1 cellular context compared by ENCODE assay signal in the genomic region with DNA sequence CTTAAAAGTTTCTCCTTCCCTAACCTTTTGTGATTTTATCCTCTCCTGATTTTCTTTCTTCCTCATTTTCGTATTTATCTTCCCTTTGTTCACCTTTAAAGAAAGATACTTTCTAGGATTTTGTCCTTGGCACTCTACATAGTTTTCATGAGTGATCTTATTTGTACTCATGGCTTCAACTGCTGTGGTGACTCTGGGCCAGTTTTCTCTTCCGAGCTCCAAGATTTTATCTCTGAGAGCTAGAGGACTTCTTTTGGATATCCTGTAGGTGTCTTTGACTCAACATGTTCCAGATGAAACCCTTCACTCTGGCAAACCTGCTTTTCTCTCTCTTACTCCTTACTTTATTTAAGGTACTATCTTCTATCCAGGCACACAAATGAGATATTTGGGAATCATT.
TF ChIP-seq lines count a peak whose summit lies in the region.

No MANE protein-coding gene starts in this region.

TF ChIP-seq in GM23338, 12 proteins besides CTCF, POLR2A, EP300 and RAD21 (continued from another document):
- TF ChIP-seq POLR2AphosphoS5 (IDR thresholded peaks at IDR 0.05; ENCODE audit: low read depth) (no peak), CREB1 (CRISPR knock-in tag; IDR thresholded peaks at IDR 0.05; ENCODE audit: low read depth) (no peak), EZH2 (IDR thresholded peaks at IDR 0.05; ENCODE audit: low read depth, unreplicated experiment) (no peak), ZNF331 (CRISPR knock-in tag; IDR thresholded peaks at IDR 0.05; ENCODE audit: low read depth) (no peak), NANOG (IDR thresholded peaks at IDR 0.05; ENCODE audit: borderline replicate concordance) (no peak), STAT1 (IDR thresholded peaks at IDR 0.05; ENCODE audit: unreplicated experiment) (no peak)
- TF ChIP-seq, protein P1, sequence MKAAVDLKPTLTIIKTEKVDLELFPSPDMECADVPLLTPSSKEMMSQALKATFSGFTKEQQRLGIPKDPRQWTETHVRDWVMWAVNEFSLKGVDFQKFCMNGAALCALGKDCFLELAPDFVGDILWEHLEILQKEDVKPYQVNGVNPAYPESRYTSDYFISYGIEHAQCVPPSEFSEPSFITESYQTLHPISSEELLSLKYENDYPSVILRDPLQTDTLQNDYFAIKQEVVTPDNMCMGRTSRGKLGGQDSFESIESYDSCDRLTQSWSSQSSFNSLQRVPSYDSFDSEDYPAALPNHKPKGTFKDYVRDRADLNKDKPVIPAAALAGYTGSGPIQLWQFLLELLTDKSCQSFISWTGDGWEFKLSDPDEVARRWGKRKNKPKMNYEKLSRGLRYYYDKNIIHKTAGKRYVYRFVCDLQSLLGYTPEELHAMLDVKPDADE (IDR thresholded peaks at IDR 0.05): no peak
- TF ChIP-seq, protein P2, sequence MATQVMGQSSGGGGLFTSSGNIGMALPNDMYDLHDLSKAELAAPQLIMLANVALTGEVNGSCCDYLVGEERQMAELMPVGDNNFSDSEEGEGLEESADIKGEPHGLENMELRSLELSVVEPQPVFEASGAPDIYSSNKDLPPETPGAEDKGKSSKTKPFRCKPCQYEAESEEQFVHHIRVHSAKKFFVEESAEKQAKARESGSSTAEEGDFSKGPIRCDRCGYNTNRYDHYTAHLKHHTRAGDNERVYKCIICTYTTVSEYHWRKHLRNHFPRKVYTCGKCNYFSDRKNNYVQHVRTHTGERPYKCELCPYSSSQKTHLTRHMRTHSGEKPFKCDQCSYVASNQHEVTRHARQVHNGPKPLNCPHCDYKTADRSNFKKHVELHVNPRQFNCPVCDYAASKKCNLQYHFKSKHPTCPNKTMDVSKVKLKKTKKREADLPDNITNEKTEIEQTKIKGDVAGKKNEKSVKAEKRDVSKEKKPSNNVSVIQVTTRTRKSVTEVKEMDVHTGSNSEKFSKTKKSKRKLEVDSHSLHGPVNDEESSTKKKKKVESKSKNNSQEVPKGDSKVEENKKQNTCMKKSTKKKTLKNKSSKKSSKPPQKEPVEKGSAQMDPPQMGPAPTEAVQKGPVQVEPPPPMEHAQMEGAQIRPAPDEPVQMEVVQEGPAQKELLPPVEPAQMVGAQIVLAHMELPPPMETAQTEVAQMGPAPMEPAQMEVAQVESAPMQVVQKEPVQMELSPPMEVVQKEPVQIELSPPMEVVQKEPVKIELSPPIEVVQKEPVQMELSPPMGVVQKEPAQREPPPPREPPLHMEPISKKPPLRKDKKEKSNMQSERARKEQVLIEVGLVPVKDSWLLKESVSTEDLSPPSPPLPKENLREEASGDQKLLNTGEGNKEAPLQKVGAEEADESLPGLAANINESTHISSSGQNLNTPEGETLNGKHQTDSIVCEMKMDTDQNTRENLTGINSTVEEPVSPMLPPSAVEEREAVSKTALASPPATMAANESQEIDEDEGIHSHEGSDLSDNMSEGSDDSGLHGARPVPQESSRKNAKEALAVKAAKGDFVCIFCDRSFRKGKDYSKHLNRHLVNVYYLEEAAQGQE (IDR thresholded peaks at IDR 0.05; ENCODE audit: unreplicated experiment): no peak
